ENCODE assay signal across 20 cellular contexts in the genomic region with DNA sequence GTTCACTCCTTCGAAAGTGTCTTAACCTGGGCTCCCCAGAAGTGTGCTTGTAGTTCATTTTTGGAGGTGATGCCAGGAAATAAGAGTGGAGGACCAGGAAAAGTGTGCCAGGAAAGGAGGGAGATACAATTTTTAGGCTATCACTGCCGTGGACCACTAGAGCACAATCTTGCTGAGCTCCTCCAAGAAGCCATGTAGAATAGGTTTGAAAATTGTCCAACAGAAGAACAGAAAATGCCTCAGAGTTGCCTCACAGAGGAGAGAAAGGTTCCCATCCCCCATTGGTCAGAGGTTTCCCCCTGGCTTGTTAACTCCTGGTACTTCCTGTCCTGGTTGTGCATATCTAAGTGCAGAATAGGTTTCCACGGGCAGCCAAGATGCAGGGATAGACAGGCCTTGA.
"Had no signal": no experiment of that assay in that cellular context is flagged by ENCODE, and none has a peak within 500 bp of the region (broad histone marks: within the 10 kb centered on the region; RNA-seq: fewer than 3 reads in every experiment).

No MANE protein-coding gene starts in this region.

- FAIRE-seq: colon had no signal

- H3K27me3 ChIP-seq: esophagus squamous epithelium, gastroesophageal sphincter, neutrophil, spleen, stomach had no signal

- H3K4me1 ChIP-seq: esophagus squamous epithelium, gastroesophageal sphincter, spleen, stomach had no signal

- H3K4me3 ChIP-seq: esophagus squamous epithelium, gastroesophageal sphincter, lung, spleen, stomach had no signal

- ATAC-seq: gastroesophageal sphincter; left colon; left ventricle myocardium superior; sciatic nerve; stimulated activated memory B cell treated with anti-CD40 and anti-IgM and Interleukin-4, amounts not matched to agents 10 μg/mL and 1 μg/mL and 100 μg/mL, for 72 hours had no signal

- H3K27ac ChIP-seq: esophagus squamous epithelium, gastroesophageal sphincter, neutrophil, spleen, stomach had no signal

- H3K36me3 ChIP-seq: esophagus squamous epithelium, gastroesophageal sphincter, neutrophil, spleen, stomach had no signal

- H3K9me3 ChIP-seq: neutrophil had no signal

- DNase-seq: esophagus squamous epithelium; foreskin fibroblast; glutamatergic neuron; left colon; left ventricle myocardium superior; mesenchymal stem cell; naive B cell; spleen; stimulated activated CD4-positive, alpha-beta T cell treated with anti-CD3 and anti-CD28 coated beads, Interleukin-15, amount 100 ng/mL, for 24 hours; stimulated activated CD4-positive, alpha-beta T cell treated with anti-CD3 and anti-CD28 coated beads, Interleukin-1b, Interleukin-23, amount 100 ng/mL, for 48 hours; stimulated activated CD4-positive, alpha-beta T cell treated with anti-CD3 and anti-CD28 coated beads, Interleukin-4, amount 100 ng/mL, for 24 hours; stomach; substantia nigra; trophoblast cell had no signal
